1 cellular context compared by ENCODE assay signal in genomic region chr5:120426632-120427275, GRCh38.
TF ChIP-seq lines count a peak whose summit lies in the region.

No MANE protein-coding gene starts in this region.

TF ChIP-seq in K562, 482 proteins besides CTCF, POLR2A, EP300 and RAD21 (continued from another document):
- TF ChIP-seq MGA (IDR thresholded peaks at IDR 0.05) (peak; percentile 36), EGR1 (conservative IDR thresholded peaks at IDR 0.05) (0 out of 2 replicates have a peak, but pooled peaks have one; percentile 20), POLR2G (IDR thresholded peaks at IDR 0.05; ENCODE audit: low read depth, low read length) (0 out of 2 replicates have a peak, but pooled peaks have one; percentile 20)
